In the genomic region with DNA sequence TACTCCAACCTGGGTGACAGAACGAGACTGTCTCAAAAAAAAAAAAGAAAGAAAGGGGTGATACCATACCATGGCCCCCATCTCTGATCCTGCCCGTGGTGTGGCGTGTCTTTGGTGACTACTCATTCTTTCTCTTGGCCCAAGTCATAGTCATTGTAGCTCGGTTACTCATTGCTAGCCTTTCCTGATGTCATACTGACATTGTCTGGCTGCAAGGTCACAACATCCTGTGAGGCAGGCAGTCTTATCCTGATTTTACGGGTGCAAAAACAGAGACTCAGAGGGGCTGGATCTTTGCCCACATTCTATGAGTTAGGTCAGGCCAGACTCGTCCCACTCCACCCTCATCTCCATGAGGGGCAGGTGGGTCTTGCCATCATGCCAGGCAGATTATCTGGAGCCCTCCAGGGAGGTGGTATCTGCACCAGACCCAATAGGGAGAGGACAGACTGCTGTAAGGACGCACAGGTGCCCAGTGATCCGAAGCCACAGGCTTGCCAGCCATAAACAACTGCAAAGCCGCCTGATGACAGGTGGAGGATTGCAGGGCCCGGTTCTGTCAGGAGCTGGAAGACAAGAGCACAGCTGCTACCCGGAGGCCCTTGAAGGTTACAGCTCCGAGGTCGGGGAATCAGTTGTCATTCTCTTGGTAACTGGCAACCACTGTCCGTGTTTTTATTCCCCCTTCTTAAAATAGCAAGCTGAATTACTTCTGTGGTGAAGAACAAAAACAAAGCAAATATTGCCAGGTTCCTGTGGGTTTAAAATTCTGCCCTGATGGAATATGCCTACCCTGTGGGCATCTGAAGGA, we compare ENCODE assay signal across 8 cellular contexts. TPM values are rescaled to one million over a fixed set of nuclear protein-coding genes. Genes with fewer than 3 reads are reported as not detected.
DNase-seq lines count a peak whose midpoint lies in the region; ATAC-seq and TF ChIP-seq lines count a peak whose summit lies in the region.

No MANE protein-coding gene starts in this region.

- TF ChIP-seq CTCF in WTC11 (IDR thresholded peaks at IDR 0.05) = no peak

- H3K27ac Mint-ChIP-seq in WTC11 = no peak overlapping the region

- H3K36me3 Mint-ChIP-seq in WTC11 = peaks cover 6% of the 10 kb centered on the region; the same call in 1 of the 2 replicates

- POLR2A ChIA-PET in WTC11 (lab: Charles Lee) = no interaction called here

- no peaks in the 10 kb centered on the region for H3K27me3 Mint-ChIP-seq in WTC11 (ENCODE audit: low read depth)

- H3K9me3 Mint-ChIP-seq in WTC11 = no peaks in the 10 kb centered on the region

- no peak overlapping the region for H3K4me3 Mint-ChIP-seq in WTC11

- DNase-seq in AG08395 (ENCODE audit: low spot score) (peak; percentile 91), HPDE6-E6E7 (ENCODE audit: extremely low spot score) (peak; percentile 25), WTC11 (ENCODE audit: low spot score) (no peak), glomerular endothelial cell (ENCODE audit: extremely low read depth, low read depth, low spot score) (peak; percentile 79), NCI-H1436 (lab: John Stamatoyannopoulos, UW) (no peak)
- peak; percentile 53 for DNase-seq in stimulated activated CD8-positive, alpha-beta memory T cell treated with anti-CD3 and anti-CD28 coated beads, Interleukin-4, amount 100 ng/mL, for 48 hours

- CTCF ChIA-PET in WTC11 (lab: Charles Lee) = interaction anchor here (1.0 kb wide), 1 partner anchor 38 kb away, joined by 3 read pairs; no protein-coding TSS in a partner anchor

- peaks cover 10% of the 10 kb centered on the region; the same call in 1 of the 2 replicates for H3K4me1 Mint-ChIP-seq in WTC11

- ATAC-seq in WTC11 (no peak; the same call in 1 of the 2 replicates), HG03097 (IDR thresholded peaks at IDR 0.05; ENCODE audit: low FRiP score, unreplicated experiment) (no peak), HG02973 (IDR thresholded peaks at IDR 0.05; ENCODE audit: unreplicated experiment) (no peak)

TF ChIP-seq in WTC11, 78 proteins besides CTCF, POLR2A, EP300 and RAD21:
- TF ChIP-seq SP1 (CRISPR knock-in tag; conservative IDR thresholded peaks at IDR 0.05) (no peak), MAX (CRISPR knock-in tag; IDR thresholded peaks at IDR 0.05) (no peak), JAZF1 (CRISPR knock-in tag; IDR thresholded peaks at IDR 0.05) (no peak), GABPB1 (CRISPR knock-in tag; IDR thresholded peaks at IDR 0.05) (0 out of 2 replicates have a peak, but pooled peaks have one; percentile 18), KAT7 (CRISPR knock-in tag; IDR thresholded peaks at IDR 0.05; ENCODE audit: borderline replicate concordance) (no peak), PRDM15 (CRISPR knock-in tag; IDR thresholded peaks at IDR 0.05) (no peak), ZNF396 (CRISPR knock-in tag; IDR thresholded peaks at IDR 0.05; ENCODE audit: borderline replicate concordance) (no peak)

RNA-seq across cellular contexts. Expression of gene TOM1, which starts 13.8 kb away (rescaled TPM):
- total RNA-seq in WTC11 (2021) (23.5 to 25.7 TPM (median 25.4 TPM) in 3 replicates), glomerular endothelial cell (54.6 and 60.2 TPM in 2 replicates)

RNA-seq across cellular contexts. Expression of gene HMGXB4, which starts 56.2 kb away (rescaled TPM):
- total RNA-seq in WTC11 (2021) (34.6 to 42.1 TPM (median 36.8 TPM) in 3 replicates), glomerular endothelial cell (14.9 and 17.0 TPM in 2 replicates)

Comparison
In these comparisons a context has a peak if more than half of its experiments do, and no peak if none do; other contexts are left out.
1. DNase-seq: peak in AG08395 (single experiment), HPDE6-E6E7 (single experiment), glomerular endothelial cell (single experiment) and stimulated activated CD8-positive, alpha-beta memory T cell treated with anti-CD3 and anti-CD28 coated beads, Interleukin-4, amount 100 ng/mL, for 48 hours (single experiment); none in WTC11 (single experiment) and NCI-H1436 (single experiment).